Comparison of ENCODE assay signal across 26 cellular contexts in genomic region chr10:55144001-55144400, GRCh38.
"Had no signal": no experiment of that assay in that cellular context is flagged by ENCODE, and none has a peak within 500 bp of the region (broad histone marks: within the 10 kb centered on the region; RNA-seq: fewer than 3 reads in every experiment).

No MANE protein-coding gene starts in this region.

- H3K9me3 ChIP-seq: gastrocnemius medialis, heart left ventricle, tibial nerve had no signal

- H3K4me3 Mint-ChIP-seq: activated B cell treated with CpG ODN at 0.5 μM for 24 hours; activated CD4-positive, alpha-beta T cell treated with anti-CD3 and anti-CD28 coated beads, Interleukin-2, amount 10 ng/mL, durations not matched to agents 24 days and 14 days; activated CD8-positive, alpha-beta T cell treated with anti-CD3 and anti-CD28 coated beads for 36 hours; activated naive CD8-positive, alpha-beta T cell treated with anti-CD3 and anti-CD28 coated beads, Interleukin-2, amount 10 ng/mL, durations not matched to agents 7 days and 5 days; activated T-cell treated with anti-CD3 and anti-CD28 coated beads, Interleukin-2, amount 50 U/mL, for 24 hours; dendritic cell treated with granulocyte-macrophage colony-stimulating factor and Interleukin-4, amounts not matched to agents 40 ng/mL and 50 ng/mL, for 4 days; nephron progenitor cell; stimulated activated naive CD8-positive, alpha-beta T cell treated with anti-CD3 and anti-CD28 coated beads, Interleukin-15, Interleukin-2, amounts not matched to agents 100 ng/mL and 50 ng/mL, for 24 hours; T-cell had no signal

- ATAC-seq: activated CD8-positive, alpha-beta T cell treated with anti-CD3 and anti-CD28 coated beads for 36 hours; gastrocnemius medialis; heart left ventricle; left lobe of liver; right cardiac atrium; T-cell had no signal

- FAIRE-seq: kidney, urothelium cell line had no signal

- H3K27me3 ChIP-seq: brain microvascular endothelial cell, gastrocnemius medialis, heart left ventricle, tibial nerve had no signal

- DNase-seq: activated B cell treated with CpG ODN at 0.5 μM for 24 hours; activated CD4-positive, alpha-beta T cell treated with anti-CD3 and anti-CD28 coated beads, Interleukin-2, amount 10 ng/mL, durations not matched to agents 24 days and 14 days; activated CD8-positive, alpha-beta T cell treated with anti-CD3 and anti-CD28 coated beads for 36 hours; activated naive CD4-positive, alpha-beta T cell treated with Interleukin-2 at 50 U/mL for 16 hours; activated naive CD8-positive, alpha-beta T cell treated with anti-CD3 and anti-CD28 coated beads, Interleukin-2, amount 10 ng/mL, durations not matched to agents 7 days and 5 days; activated T-cell treated with anti-CD3 and anti-CD28 coated beads, Interleukin-2, amount 50 U/mL, for 24 hours; anterior cingulate cortex; brain microvascular endothelial cell; cerebellar nuclear complex; effector memory CD4-positive, alpha-beta T cell; gastrocnemius medialis; heart left ventricle; kidney; nephron progenitor cell; nucleus accumbens; right cardiac atrium; stimulated activated CD4-positive, alpha-beta T cell treated with anti-CD3 and anti-CD28 coated beads, Interleukin-2, amount 100 ng/mL, for 24 hours; T-cell had no signal

- H3K36me3 Mint-ChIP-seq: activated naive CD8-positive, alpha-beta T cell treated with anti-CD3 and anti-CD28 coated beads, Interleukin-2, amount 10 ng/mL, durations not matched to agents 7 days and 5 days; T-cell had no signal

- H3K27ac ChIP-seq: brain microvascular endothelial cell, epithelial cell of prostate, gastrocnemius medialis, heart left ventricle, tibial nerve had no signal

- H3K4me1 ChIP-seq: gastrocnemius medialis, heart left ventricle, tibial nerve had no signal

- H3K27ac Mint-ChIP-seq: activated B cell treated with CpG ODN at 0.5 μM for 24 hours; activated CD4-positive, alpha-beta T cell treated with anti-CD3 and anti-CD28 coated beads, Interleukin-2, amount 10 ng/mL, durations not matched to agents 24 days and 14 days; activated CD8-positive, alpha-beta T cell treated with anti-CD3 and anti-CD28 coated beads for 36 hours; activated naive CD8-positive, alpha-beta T cell treated with anti-CD3 and anti-CD28 coated beads, Interleukin-2, amount 10 ng/mL, durations not matched to agents 7 days and 5 days; activated T-cell treated with anti-CD3 and anti-CD28 coated beads, Interleukin-2, amount 50 U/mL, for 24 hours; activated T-helper 2 cell treated with anti-CD3 and anti-CD28 coated beads, Interferon-gamma antibody, Interleukin-2, Interleukin-4, amounts not matched to agents 10 μg/mL and 5 μg/mL and 100 μg/mL, durations not matched to agents 14 hours and 24 hours and 36 hours; dendritic cell treated with granulocyte-macrophage colony-stimulating factor and Interleukin-4, amounts not matched to agents 40 ng/mL and 50 ng/mL, for 4 days; nephron progenitor cell; stimulated activated naive CD8-positive, alpha-beta T cell treated with anti-CD3 and anti-CD28 coated beads, Interleukin-15, Interleukin-2, amounts not matched to agents 100 ng/mL and 50 ng/mL, for 24 hours; T-cell had no signal

- H3K9me3 Mint-ChIP-seq: activated CD4-positive, alpha-beta T cell treated with anti-CD3 and anti-CD28 coated beads, Interleukin-2, amount 10 ng/mL, durations not matched to agents 24 days and 14 days; activated naive CD8-positive, alpha-beta T cell treated with anti-CD3 and anti-CD28 coated beads, Interleukin-2, amount 10 ng/mL, durations not matched to agents 7 days and 5 days; activated T-cell treated with anti-CD3 and anti-CD28 coated beads, Interleukin-2, amount 50 U/mL, for 24 hours; dendritic cell treated with granulocyte-macrophage colony-stimulating factor and Interleukin-4, amounts not matched to agents 40 ng/mL and 50 ng/mL, for 4 days; nephron progenitor cell had no signal

- H3K4me3 ChIP-seq: gastrocnemius medialis, heart left ventricle, lung, tibial nerve had no signal

- H3K4me1 Mint-ChIP-seq: activated B cell treated with CpG ODN at 0.5 μM for 24 hours; activated CD4-positive, alpha-beta T cell treated with anti-CD3 and anti-CD28 coated beads, Interleukin-2, amount 10 ng/mL, durations not matched to agents 24 days and 14 days; activated naive CD8-positive, alpha-beta T cell treated with anti-CD3 and anti-CD28 coated beads, Interleukin-2, amount 10 ng/mL, durations not matched to agents 7 days and 5 days; nephron progenitor cell; T-cell had no signal

- H3K36me3 ChIP-seq: brain microvascular endothelial cell, gastrocnemius medialis, heart left ventricle, tibial nerve had no signal

- H3K27me3 Mint-ChIP-seq: activated B cell treated with CpG ODN at 0.5 μM for 24 hours; activated CD4-positive, alpha-beta T cell treated with anti-CD3 and anti-CD28 coated beads, Interleukin-2, amount 10 ng/mL, durations not matched to agents 24 days and 14 days; activated CD8-positive, alpha-beta T cell treated with anti-CD3 and anti-CD28 coated beads for 36 hours; activated naive CD8-positive, alpha-beta T cell treated with anti-CD3 and anti-CD28 coated beads, Interleukin-2, amount 10 ng/mL, durations not matched to agents 7 days and 5 days; activated T-cell treated with anti-CD3 and anti-CD28 coated beads, Interleukin-2, amount 50 U/mL, for 24 hours; dendritic cell treated with granulocyte-macrophage colony-stimulating factor and Interleukin-4, amounts not matched to agents 40 ng/mL and 50 ng/mL, for 4 days; stimulated activated naive CD8-positive, alpha-beta T cell treated with anti-CD3 and anti-CD28 coated beads, Interleukin-15, Interleukin-2, amounts not matched to agents 100 ng/mL and 50 ng/mL, for 24 hours; T-cell had no signal
